ENCODE assay signal across 8 cellular contexts in genomic region chr14:101761032-101761880, GRCh38. TPM values are rescaled to one million over a fixed set of nuclear protein-coding genes. Genes with fewer than 3 reads are reported as not detected.
A peak's percentile ranks its signal among the peaks of the same experiment; 100 is the strongest.
DNase-seq lines count a peak whose midpoint lies in the region; ATAC-seq and TF ChIP-seq lines count a peak whose summit lies in the region.

TSS of gene PPP2R5C (plus strand) at chr14:101761709. CDS start at chr14:101761894, 185 bp downstream.

- peaks cover 4% of the 10 kb centered on the region for H3K36me3 Mint-ChIP-seq in neural crest cell (ENCODE audit: low read depth)

- no peaks in the 10 kb centered on the region for H3K9me3 Mint-ChIP-seq in neural crest cell
- H3K9me3 Mint-ChIP-seq in stimulated activated naive CD8-positive, alpha-beta T cell treated with anti-CD3 and anti-CD28 coated beads, Interleukin-15, amount 100 ng/mL, for 72 hours, result no peaks in the 10 kb centered on the region

- H3K4me3 Mint-ChIP-seq in neural crest cell, result peak within 1 kb of the TSS; percentile 94
- peak within 1 kb of the TSS; percentile 88 to 89 for H3K4me3 Mint-ChIP-seq in stimulated activated naive CD8-positive, alpha-beta T cell treated with anti-CD3 and anti-CD28 coated beads, Interleukin-15, amount 100 ng/mL, for 72 hours

- TF ChIP-seq CTCF in LNCaP clone FGC (IDR thresholded peaks at IDR 0.05; ENCODE audit: control insufficient read depth, extremely low read depth, insufficient read depth), result no peak
- no peak for TF ChIP-seq CTCF in neural crest cell (conservative IDR thresholded peaks at IDR 0.05)

- H3K4me3 ChIP-seq in LNCaP clone FGC (ENCODE audit: low read depth, low read length), result peak within 1 kb of the TSS; percentile 79

- DNase-seq in Daoy (ENCODE audit: low read depth) (peak; percentile 93), GOT3 (lab: John Stamatoyannopoulos, UW) (peak; percentile 13), LNCaP clone FGC (ENCODE audit: low read depth) (peak; percentile 59), SIG-M5 treated with dmso at 0.1 percent for 504 hours (lab: John Stamatoyannopoulos, UW; ENCODE audit: unreplicated experiment) (peak; percentile 83), activated gamma-delta T cell (lab: John Stamatoyannopoulos, UW) (peak; percentile 91), fibroblast of the conjunctiva (ENCODE audit: low read depth) (peak; percentile 68), neural crest cell (ENCODE audit: low read depth, low spot score) (peak; percentile 81)
- DNase-seq in stimulated activated naive CD8-positive, alpha-beta T cell treated with anti-CD3 and anti-CD28 coated beads, Interleukin-15, amount 100 ng/mL, for 72 hours, result peak; percentile 82 to 85

- peaks cover 9% of the 10 kb centered on the region for H3K4me1 Mint-ChIP-seq in neural crest cell
- H3K4me1 Mint-ChIP-seq in stimulated activated naive CD8-positive, alpha-beta T cell treated with anti-CD3 and anti-CD28 coated beads, Interleukin-15, amount 100 ng/mL, for 72 hours, result peaks cover 45% of the 10 kb centered on the region

- H3K27ac Mint-ChIP-seq in neural crest cell (ENCODE audit: unreplicated experiment), result peak within 1 kb of the TSS; percentile 81
- H3K27ac Mint-ChIP-seq in stimulated activated naive CD8-positive, alpha-beta T cell treated with anti-CD3 and anti-CD28 coated beads, Interleukin-15, amount 100 ng/mL, for 72 hours, result peak within 1 kb of the TSS; percentile 37 to 89

- peaks cover 14% of the 10 kb centered on the region for H3K27me3 Mint-ChIP-seq in neural crest cell (ENCODE audit: low read depth)
- H3K27me3 Mint-ChIP-seq in stimulated activated naive CD8-positive, alpha-beta T cell treated with anti-CD3 and anti-CD28 coated beads, Interleukin-15, amount 100 ng/mL, for 72 hours, result no peaks in the 10 kb centered on the region

- ATAC-seq in stimulated activated naive CD8-positive, alpha-beta T cell treated with anti-CD3 and anti-CD28 coated beads, Interleukin-15, amount 100 ng/mL, for 72 hours, result peak; percentile 83

RNA-seq across cellular contexts. Expression of gene PPP2R5C, which starts in this region (rescaled TPM):
- total RNA-seq in Daoy (2014; rRNA removed; shearing (Covaris generic)), result 124 and 138 TPM in 2 replicates
- 122 and 134 TPM in 2 replicates for total RNA-seq in neural crest cell

Comparison
In these comparisons a context has a peak if more than half of its experiments do, and no peak if none do; other contexts are left out.
1. Peak in every context shown above with its lines: DNase-seq, ATAC-seq and H3K4me3 ChIP-seq.
2. DNase-seq: peak in every context shown above with its lines; median percentile 93 in Daoy; 91 in activated gamma-delta T cell; 84 in stimulated activated naive CD8-positive, alpha-beta T cell treated with anti-CD3 and anti-CD28 coated beads, Interleukin-15, amount 100 ng/mL, for 72 hours; 83 in SIG-M5 treated with dmso at 0.1 percent for 504 hours; 81 in neural crest cell; 68 in fibroblast of the conjunctiva; 59 in LNCaP clone FGC; 13 in GOT3.